ENCODE assay signal across 21 cellular contexts in genomic region chr19:29640231-29640630, GRCh38.
"Had no signal": no experiment of that assay in that cellular context is flagged by ENCODE, and none has a peak within 500 bp of the region (broad histone marks: within the 10 kb centered on the region; RNA-seq: fewer than 3 reads in every experiment).

No MANE protein-coding gene starts in this region.

- H3K36me3 Mint-ChIP-seq: immature natural killer cell, naive B cell had no signal

- ATAC-seq: gastroesophageal sphincter, left cardiac atrium, left ventricle myocardium superior, sciatic nerve had no signal

- H3K27ac Mint-ChIP-seq: immature natural killer cell, nephron had no signal

- H3K4me3 ChIP-seq: colonic mucosa, esophagus squamous epithelium, gastroesophageal sphincter, stomach, uterus had no signal

- H3K4me3 Mint-ChIP-seq: immature natural killer cell, nephron had no signal

- H3K9me3 ChIP-seq: colonic mucosa, esophagus squamous epithelium, gastroesophageal sphincter, neutrophil, stomach, uterus had no signal

- H3K36me3 ChIP-seq: colonic mucosa, esophagus squamous epithelium, gastroesophageal sphincter, neutrophil, stomach, uterus had no signal

- H3K27ac ChIP-seq: colonic mucosa, esophagus squamous epithelium, gastroesophageal sphincter, neutrophil, stomach, uterus had no signal

- H3K9me3 Mint-ChIP-seq: immature natural killer cell, naive B cell, nephron had no signal

- DNase-seq: colonic mucosa; dermis blood vessel endothelial cell; esophagus squamous epithelium; foreskin fibroblast; glutamatergic neuron; immature natural killer cell; left cardiac atrium; left ventricle myocardium superior; mesendoderm; naive B cell; stimulated activated CD4-positive, alpha-beta T cell treated with anti-CD3 and anti-CD28 coated beads, Interleukin-2, amount 100 ng/mL, for 24 hours; stimulated activated CD4-positive, alpha-beta T cell treated with anti-CD3 and anti-CD28 coated beads, Interleukin-4, amount 100 ng/mL, for 4 hours; stimulated activated naive CD4-positive, alpha-beta T cell; stomach; substantia nigra; trophoblast cell; uterus had no signal

- H3K27me3 ChIP-seq: colonic mucosa, uterus had no signal

- H3K4me1 ChIP-seq: colonic mucosa, uterus had no signal
